1 cellular context compared by ENCODE assay signal in the genomic region with DNA sequence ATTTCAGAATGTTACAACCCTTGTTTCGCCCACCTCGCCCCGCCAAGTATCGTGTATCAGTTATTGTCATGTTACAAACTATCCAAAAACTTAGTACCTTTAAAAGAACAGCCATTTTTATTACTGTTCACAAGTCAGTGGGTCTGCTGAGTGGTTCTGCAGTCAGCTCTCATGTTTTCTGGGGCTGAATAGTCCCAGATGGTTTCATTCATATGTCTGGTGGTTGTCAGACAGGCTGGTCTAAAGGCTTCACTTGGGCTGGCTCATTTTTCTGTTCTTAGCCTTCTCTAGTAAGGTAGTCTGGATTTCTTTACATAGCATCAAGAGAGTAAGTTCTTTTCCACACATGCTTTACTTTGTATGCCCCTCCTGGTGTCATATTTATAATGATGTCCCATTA.
TF ChIP-seq lines count a peak whose summit lies in the region.

No MANE protein-coding gene starts in this region.

TF ChIP-seq in WTC11, 78 proteins besides CTCF, POLR2A, EP300 and RAD21 (continued from another document):
- TF ChIP-seq, protein P1, sequence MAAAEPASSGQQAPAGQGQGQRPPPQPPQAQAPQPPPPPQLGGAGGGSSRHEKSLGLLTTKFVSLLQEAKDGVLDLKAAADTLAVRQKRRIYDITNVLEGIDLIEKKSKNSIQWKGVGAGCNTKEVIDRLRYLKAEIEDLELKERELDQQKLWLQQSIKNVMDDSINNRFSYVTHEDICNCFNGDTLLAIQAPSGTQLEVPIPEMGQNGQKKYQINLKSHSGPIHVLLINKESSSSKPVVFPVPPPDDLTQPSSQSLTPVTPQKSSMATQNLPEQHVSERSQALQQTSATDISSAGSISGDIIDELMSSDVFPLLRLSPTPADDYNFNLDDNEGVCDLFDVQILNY (CRISPR knock-in tag; IDR thresholded peaks at IDR 0.05), result no peak
- TF ChIP-seq, protein P2, sequence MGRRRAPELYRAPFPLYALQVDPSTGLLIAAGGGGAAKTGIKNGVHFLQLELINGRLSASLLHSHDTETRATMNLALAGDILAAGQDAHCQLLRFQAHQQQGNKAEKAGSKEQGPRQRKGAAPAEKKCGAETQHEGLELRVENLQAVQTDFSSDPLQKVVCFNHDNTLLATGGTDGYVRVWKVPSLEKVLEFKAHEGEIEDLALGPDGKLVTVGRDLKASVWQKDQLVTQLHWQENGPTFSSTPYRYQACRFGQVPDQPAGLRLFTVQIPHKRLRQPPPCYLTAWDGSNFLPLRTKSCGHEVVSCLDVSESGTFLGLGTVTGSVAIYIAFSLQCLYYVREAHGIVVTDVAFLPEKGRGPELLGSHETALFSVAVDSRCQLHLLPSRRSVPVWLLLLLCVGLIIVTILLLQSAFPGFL (CRISPR knock-in tag; IDR thresholded peaks at IDR 0.05; ENCODE audit: borderline replicate concordance), result no peak
- TF ChIP-seq TP53 (CRISPR knock-in tag; IDR thresholded peaks at IDR 0.05), result no peak
- TF ChIP-seq ZNF671 (CRISPR knock-in tag; IDR thresholded peaks at IDR 0.05), result no peak
- TF ChIP-seq, protein P3, sequence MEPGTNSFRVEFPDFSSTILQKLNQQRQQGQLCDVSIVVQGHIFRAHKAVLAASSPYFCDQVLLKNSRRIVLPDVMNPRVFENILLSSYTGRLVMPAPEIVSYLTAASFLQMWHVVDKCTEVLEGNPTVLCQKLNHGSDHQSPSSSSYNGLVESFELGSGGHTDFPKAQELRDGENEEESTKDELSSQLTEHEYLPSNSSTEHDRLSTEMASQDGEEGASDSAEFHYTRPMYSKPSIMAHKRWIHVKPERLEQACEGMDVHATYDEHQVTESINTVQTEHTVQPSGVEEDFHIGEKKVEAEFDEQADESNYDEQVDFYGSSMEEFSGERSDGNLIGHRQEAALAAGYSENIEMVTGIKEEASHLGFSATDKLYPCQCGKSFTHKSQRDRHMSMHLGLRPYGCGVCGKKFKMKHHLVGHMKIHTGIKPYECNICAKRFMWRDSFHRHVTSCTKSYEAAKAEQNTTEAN (CRISPR knock-in tag; IDR thresholded peaks at IDR 0.05), result no peak
- TF ChIP-seq ZNF219 (CRISPR knock-in tag; IDR thresholded peaks at IDR 0.05; ENCODE audit: borderline replicate concordance), result no peak
- TF ChIP-seq, protein P4, sequence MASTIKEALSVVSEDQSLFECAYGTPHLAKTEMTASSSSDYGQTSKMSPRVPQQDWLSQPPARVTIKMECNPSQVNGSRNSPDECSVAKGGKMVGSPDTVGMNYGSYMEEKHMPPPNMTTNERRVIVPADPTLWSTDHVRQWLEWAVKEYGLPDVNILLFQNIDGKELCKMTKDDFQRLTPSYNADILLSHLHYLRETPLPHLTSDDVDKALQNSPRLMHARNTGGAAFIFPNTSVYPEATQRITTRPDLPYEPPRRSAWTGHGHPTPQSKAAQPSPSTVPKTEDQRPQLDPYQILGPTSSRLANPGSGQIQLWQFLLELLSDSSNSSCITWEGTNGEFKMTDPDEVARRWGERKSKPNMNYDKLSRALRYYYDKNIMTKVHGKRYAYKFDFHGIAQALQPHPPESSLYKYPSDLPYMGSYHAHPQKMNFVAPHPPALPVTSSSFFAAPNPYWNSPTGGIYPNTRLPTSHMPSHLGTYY (CRISPR knock-in tag; IDR thresholded peaks at IDR 0.05), result no peak
- no peak for TF ChIP-seq IRF2 (CRISPR knock-in tag; IDR thresholded peaks at IDR 0.05; ENCODE audit: borderline replicate concordance, low read depth)
- no peak for TF ChIP-seq NR3C1 (CRISPR knock-in tag; conservative IDR thresholded peaks at IDR 0.05; ENCODE audit: low read depth)
